4 cellular contexts compared by ENCODE assay signal in genomic region chr15:37865687-37866086, GRCh38.
A peak's percentile ranks its signal among the peaks of the same experiment; 100 is the strongest.
TF ChIP-seq lines count a peak whose summit lies in the region.

No MANE protein-coding gene starts in this region.

TF ChIP-seq in HepG2, 621 proteins besides CTCF, POLR2A, EP300 and RAD21:
- peak; percentile 75 for TF ChIP-seq MAFF (IDR thresholded peaks at IDR 0.05; ENCODE audit: low read depth, low read length)
- peak; percentile 53 to 64 for TF ChIP-seq MAFK (conservative IDR thresholded peaks at IDR 0.05 in 1 of 2, IDR thresholded peaks at IDR 0.05 in 1 of 2; ENCODE audit: low read length in 2 of 2)
- TF ChIP-seq NFIB (CRISPR knock-in tag; IDR thresholded peaks at IDR 0.05; ENCODE audit: borderline replicate concordance): no peak

TF ChIP-seq in A549, 52 proteins besides CTCF, POLR2A, EP300 and RAD21:
- TF ChIP-seq SREBF2 (IDR thresholded peaks at IDR 0.05): no peak
- peak; percentile 50 for TF ChIP-seq MAFK (IDR thresholded peaks at IDR 0.05; ENCODE audit: partially characterized antibody)

TF ChIP-seq in IMR-90, 13 proteins besides CTCF, POLR2A, EP300 and RAD21:
- TF ChIP-seq FOS (IDR thresholded peaks at IDR 0.05; ENCODE audit: low read depth, low read length): no peak
- no peak for TF ChIP-seq USF2 (IDR thresholded peaks at IDR 0.05; ENCODE audit: low read depth, low read length)
- peak; percentile 53; the same call in 1 of the 2 replicates for TF ChIP-seq MAFK (IDR thresholded peaks at IDR 0.05; ENCODE audit: low read depth, low read length)
- TF ChIP-seq RFX5 (IDR thresholded peaks at IDR 0.05; ENCODE audit: low read depth, low read length): no peak
TF ChIP-seq in IMR-90: peak in this region for 1.

TF ChIP-seq in K562, 482 proteins besides CTCF, POLR2A, EP300 and RAD21:
- TF ChIP-seq ZBTB8A (IDR thresholded peaks at IDR 0.05; ENCODE audit: partially characterized antibody): no peak
- TF ChIP-seq TAF15 (IDR thresholded peaks at IDR 0.05; ENCODE audit: low read depth, low read length): no peak
- no peak for TF ChIP-seq ZFP30 (CRISPR knock-in tag; IDR thresholded peaks at IDR 0.05; ENCODE audit: borderline replicate concordance)
- no peak for TF ChIP-seq STAT5A (IDR thresholded peaks at IDR 0.05; ENCODE audit: borderline replicate concordance, low read length)
- TF ChIP-seq SMARCE1 (IDR thresholded peaks at IDR 0.05): no peak
- no peak for TF ChIP-seq NFYB (IDR thresholded peaks at IDR 0.05; ENCODE audit: extremely low read depth, insufficient read length)
- TF ChIP-seq SETDB1 (IDR thresholded peaks at IDR 0.05; ENCODE audit: low read length): no peak
- TF ChIP-seq GMEB1 (CRISPR knock-in tag; IDR thresholded peaks at IDR 0.05): no peak
- TF ChIP-seq SNAPC5 (CRISPR knock-in tag; IDR thresholded peaks at IDR 0.05): no peak
- TF ChIP-seq ZNF316 (IDR thresholded peaks at IDR 0.05): peak; percentile 38; the same call in 1 of the 2 replicates
- TF ChIP-seq CBFB (CRISPR knock-in tag; IDR thresholded peaks at IDR 0.05): no peak
- TF ChIP-seq C11orf30 (IDR thresholded peaks at IDR 0.05; ENCODE audit: low read depth): 0 out of 2 replicates have a peak, but pooled peaks have one; percentile 6
- TF ChIP-seq MLLT1 (IDR thresholded peaks at IDR 0.05): no peak
- no peak for TF ChIP-seq RBM39 (optimal IDR thresholded peaks at IDR 0.05; ENCODE audit: low read depth, low read length)
- no peak for TF ChIP-seq MXD1 (CRISPR knock-in tag; IDR thresholded peaks at IDR 0.05; ENCODE audit: borderline replicate concordance, poor library complexity, severe bottlenecking)
- TF ChIP-seq MAFF (IDR thresholded peaks at IDR 0.05; ENCODE audit: low read length): 0 out of 2 replicates have a peak, but pooled peaks have one; percentile 8
- no peak for TF ChIP-seq ZNF253 (CRISPR knock-in tag; conservative IDR thresholded peaks at IDR 0.05)
- TF ChIP-seq THRB (CRISPR knock-in tag; conservative IDR thresholded peaks at IDR 0.05): no peak
TF ChIP-seq in K562: peak in this region for 3.
